In the genomic region with DNA sequence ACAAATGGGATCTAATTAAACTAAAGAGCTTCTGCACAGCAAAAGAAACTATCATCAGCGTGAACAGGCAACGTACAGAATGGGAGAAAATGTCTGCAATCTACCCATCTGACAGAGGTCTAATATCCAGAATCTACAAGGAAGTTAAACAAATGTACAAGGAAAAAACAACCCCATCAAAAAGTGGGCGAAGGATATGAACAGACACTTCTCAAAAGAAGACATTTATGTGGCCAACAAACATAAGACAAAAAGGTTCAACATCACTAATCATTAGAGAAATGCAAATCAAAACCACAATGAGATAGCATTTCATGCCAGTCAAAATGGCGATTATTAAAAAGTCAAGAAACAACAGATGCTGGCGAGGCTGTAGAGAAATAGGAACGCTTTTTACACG, we compare ENCODE assay signal across 1 cellular context. TPM values are rescaled to one million over a fixed set of nuclear protein-coding genes. Genes with fewer than 3 reads are reported as not detected.
"Had no signal": no experiment of that assay in that cellular context is flagged by ENCODE, and none has a peak within 500 bp of the region (broad histone marks: within the 10 kb centered on the region; RNA-seq: fewer than 3 reads in every experiment).

No MANE protein-coding gene starts in this region.

RNA-seq across cellular contexts. Expression of a gene that starts 21.9 kb away (rescaled TPM):
- total RNA-seq: ascending aorta had no signal

RNA-seq across cellular contexts. Expression of a gene that starts 22.2 kb away (rescaled TPM):
- total RNA-seq: ascending aorta had no signal
